1 cellular context compared by ENCODE assay signal in genomic region chr7:129066290-129067131, GRCh38.
A peak's percentile ranks its signal among the peaks of the same experiment; 100 is the strongest.
TF ChIP-seq lines count a peak whose summit lies in the region.

No MANE protein-coding gene starts in this region.

TF ChIP-seq in K562, 482 proteins besides CTCF, POLR2A, EP300 and RAD21 (continued from another document and continues in another):
- TF ChIP-seq SIN3B (IDR thresholded peaks at IDR 0.05; ENCODE audit: low read depth) (no peak), ZNF324 (CRISPR knock-in tag; IDR thresholded peaks at IDR 0.05) (no peak), THAP12 (CRISPR knock-in tag; IDR thresholded peaks at IDR 0.05) (peak; percentile 49; the same call in 1 of the 2 replicates), DEAF1 (CRISPR knock-in tag; IDR thresholded peaks at IDR 0.05) (0 out of 2 replicates have a peak, but pooled peaks have one; percentile 4), TEAD2 (tag; IDR thresholded peaks at IDR 0.05) (no peak; the same call in 1 of the 2 replicates), ZNF282 (CRISPR knock-in tag; IDR thresholded peaks at IDR 0.05) (no peak), ZNF764 (CRISPR knock-in tag; IDR thresholded peaks at IDR 0.05; ENCODE audit: low read depth) (no peak), ZNF217 (CRISPR knock-in tag; IDR thresholded peaks at IDR 0.05) (no peak), TCF7 (IDR thresholded peaks at IDR 0.05; ENCODE audit: borderline replicate concordance) (no peak), RAD51 (IDR thresholded peaks at IDR 0.05; ENCODE audit: borderline replicate concordance, low read depth) (0 out of 2 replicates have a peak, but pooled peaks have one; percentile 5), ZNF561 (CRISPR knock-in tag; conservative IDR thresholded peaks at IDR 0.05) (no peak), RFX5 (IDR thresholded peaks at IDR 0.05; ENCODE audit: low read depth, low read length) (no peak), OTX1 (CRISPR knock-in tag; IDR thresholded peaks at IDR 0.05) (0 out of 2 replicates have a peak, but pooled peaks have one; percentile 50), FOXA1 (IDR thresholded peaks at IDR 0.05; ENCODE audit: borderline replicate concordance) (no peak), HNRNPUL1 (IDR thresholded peaks at IDR 0.05; ENCODE audit: low read length) (no peak), HDAC3 (IDR thresholded peaks at IDR 0.05; ENCODE audit: borderline replicate concordance, partially characterized antibody) (no peak), SFPQ (IDR thresholded peaks at IDR 0.05; ENCODE audit: low read depth, low read length) (no peak), ZNF707 (CRISPR knock-in tag; conservative IDR thresholded peaks at IDR 0.05) (no peak; the same call in 1 of the 2 replicates), SRF (CRISPR knock-in tag; IDR thresholded peaks at IDR 0.05) (peak; percentile 56 to 63; a peak in 2 of 4 replicates), TBL1XR1 (IDR thresholded peaks at IDR 0.05; ENCODE audit: low read length in 2 of 2) (no peak; a peak in 1 of 4 replicates), ELF1 (tag; IDR thresholded peaks at IDR 0.05) (no peak; the same call in 1 of the 2 replicates), DLX4 (CRISPR knock-in tag; IDR thresholded peaks at IDR 0.05) (no peak), ZNF655 (CRISPR knock-in tag; IDR thresholded peaks at IDR 0.05) (no peak), FOXK2 (conservative IDR thresholded peaks at IDR 0.05 in 1 of 2, IDR thresholded peaks at IDR 0.05 in 1 of 2; ENCODE audit: low read depth in 2 of 2) (peak in 1 of 2 experiments; percentile 18; a peak in 1 of 4 replicates), KLF10 (CRISPR knock-in tag; IDR thresholded peaks at IDR 0.05) (no peak), ZNF785 (CRISPR knock-in tag; IDR thresholded peaks at IDR 0.05) (no peak), HEY1 (CRISPR knock-in tag; IDR thresholded peaks at IDR 0.05; ENCODE audit: borderline replicate concordance) (0 out of 2 replicates have a peak, but pooled peaks have one; percentile 1), BCL6 (CRISPR knock-in tag; IDR thresholded peaks at IDR 0.05) (no peak), ZNF717 (CRISPR knock-in tag; IDR thresholded peaks at IDR 0.05) (no peak), DNMT1 (IDR thresholded peaks at IDR 0.05) (no peak; the same call in 1 of the 2 replicates), TRIM24 (IDR thresholded peaks at IDR 0.05) (peak; percentile 85 to 90), ZNF133 (CRISPR knock-in tag; IDR thresholded peaks at IDR 0.05) (0 out of 2 replicates have a peak, but pooled peaks have one; percentile 6), CHAMP1 (IDR thresholded peaks at IDR 0.05) (no peak; the same call in 1 of the 2 replicates), IRF9 (tag; IDR thresholded peaks at IDR 0.05) (peak; percentile 50), JUNB (CRISPR knock-in tag; conservative IDR thresholded peaks at IDR 0.05) (0 out of 2 replicates have a peak, but pooled peaks have one; percentile 10), ZFP1 (CRISPR knock-in tag; IDR thresholded peaks at IDR 0.05) (no peak), GTF2E2 (tag; IDR thresholded peaks at IDR 0.05) (peak; percentile 81), ZNF551 (CRISPR knock-in tag; IDR thresholded peaks at IDR 0.05) (no peak), PRDM10 (IDR thresholded peaks at IDR 0.05; ENCODE audit: partially characterized antibody) (no peak), E2F4 (CRISPR knock-in tag; IDR thresholded peaks at IDR 0.05; ENCODE audit: low read depth) (no peak), ARID3B (CRISPR knock-in tag; IDR thresholded peaks at IDR 0.05; ENCODE audit: borderline replicate concordance) (no peak), FOXO4 (CRISPR knock-in tag; IDR thresholded peaks at IDR 0.05) (no peak), CHCHD3 (CRISPR knock-in tag; IDR thresholded peaks at IDR 0.05) (no peak), NCOR1 (IDR thresholded peaks at IDR 0.05) (no peak), ZBTB17 (CRISPR knock-in tag; IDR thresholded peaks at IDR 0.05) (peak; percentile 72), SUPT5H (IDR thresholded peaks at IDR 0.05) (peak; percentile 72)
